ENCODE assay signal across 10 cellular contexts in genomic region chr2:218885981-218886447, GRCh38. TPM values are rescaled to one million over a fixed set of nuclear protein-coding genes. Genes with fewer than 3 reads are reported as not detected.
DNase-seq lines count a peak whose midpoint lies in the region; ATAC-seq and TF ChIP-seq lines count a peak whose summit lies in the region.
"Had no signal": no experiment of that assay in that cellular context is flagged by ENCODE, and none has a peak within 500 bp of the region (broad histone marks: within the 10 kb centered on the region; RNA-seq: fewer than 3 reads in every experiment).

No MANE protein-coding gene starts in this region.

- H3K36me3 ChIP-seq in BLaER1 = no peaks in the 10 kb centered on the region
- H3K36me3 ChIP-seq in gastrocnemius medialis = no peaks in the 10 kb centered on the region

- intact Hi-C loops in gastrocnemius medialis (cut with DNase I; ENCODE audit: low total_unique reads) = no loop called here

- H3K36me3 Mint-ChIP-seq in natural killer cell treated with Interleukin-12 subunit alpha and Interleukin-12 subunit beta and Interleukin-15 and Interleukin-18, amount 100 ng/mL, for 72 hours = no peaks in the 10 kb centered on the region

- H3K4me1 Mint-ChIP-seq in natural killer cell treated with Interleukin-12 subunit alpha and Interleukin-12 subunit beta and Interleukin-15 and Interleukin-18, amount 100 ng/mL, for 72 hours (ENCODE audit: low read depth in 2 of 2) = peaks cover 0 to 5% of the 10 kb centered on the region in 2 donors

- TF ChIP-seq POLR2A in gastrocnemius medialis (IDR thresholded peaks at IDR 0.05) = no peak

- peak; percentile 62 for ATAC-seq in GM19043 (IDR thresholded peaks at IDR 0.05; ENCODE audit: low read depth, unreplicated experiment)
- ATAC-seq in HG02798 (IDR thresholded peaks at IDR 0.05; ENCODE audit: poor library complexity, unreplicated experiment) = peak; percentile 65
- ATAC-seq in gastrocnemius medialis = no peak
- ATAC-seq in natural killer cell treated with Interleukin-12 subunit alpha and Interleukin-12 subunit beta and Interleukin-15 and Interleukin-18, amount 100 ng/mL, for 72 hours = no peak

- H3K4me3 ChIP-seq in BLaER1 = no peak overlapping the region
- no peak overlapping the region for H3K4me3 ChIP-seq in gastrocnemius medialis

- H4K20me1 ChIP-seq in BLaER1 = peaks cover 27% of the 10 kb centered on the region

- H3K4me1 ChIP-seq in BLaER1 (peaks cover 59% of the 10 kb centered on the region), gastrocnemius medialis (no peaks in the 10 kb centered on the region)

- no peaks in the 10 kb centered on the region for H3K9me3 Mint-ChIP-seq in natural killer cell treated with Interleukin-12 subunit alpha and Interleukin-12 subunit beta and Interleukin-15 and Interleukin-18, amount 100 ng/mL, for 72 hours

- H3K27me3 Mint-ChIP-seq in natural killer cell treated with Interleukin-12 subunit alpha and Interleukin-12 subunit beta and Interleukin-15 and Interleukin-18, amount 100 ng/mL, for 72 hours = peaks cover 47 to 57% of the 10 kb centered on the region in 2 donors

- H3K27ac ChIP-seq in BLaER1 (no peak overlapping the region), gastrocnemius medialis (no peak overlapping the region)

- no peak overlapping the region for H3K27ac Mint-ChIP-seq in natural killer cell treated with Interleukin-12 subunit alpha and Interleukin-12 subunit beta and Interleukin-15 and Interleukin-18, amount 100 ng/mL, for 72 hours

- in situ Hi-C loops in gastrocnemius medialis (cut with MboI; ENCODE audit: low sequenced_read_pairs in 4 of 4) = no loop called here

- peak overlapping the region; percentile 68 for H3K4me2 ChIP-seq in BLaER1

- H3K4me3 Mint-ChIP-seq in natural killer cell treated with Interleukin-12 subunit alpha and Interleukin-12 subunit beta and Interleukin-15 and Interleukin-18, amount 100 ng/mL, for 72 hours = no peak overlapping the region

- TF ChIP-seq CTCF in gastrocnemius medialis (IDR thresholded peaks at IDR 0.05 in 4 of 5, conservative IDR thresholded peaks at IDR 0.05 in 1 of 5) = no peak

- H3K27me3 ChIP-seq in BLaER1 (peaks cover 46% of the 10 kb centered on the region), gastrocnemius medialis (peaks cover 17 to 31% (median 22%) of the 10 kb centered on the region in 3 donors)

- DNase-seq in NCI-H526 treated with DMSO at 0.1 percent for 48 hours (lab: John Stamatoyannopoulos, UW) (peak; percentile 88), gastrocnemius medialis (no peak), NCI-H1930 (lab: John Stamatoyannopoulos, UW) (no peak), AG08396 (ENCODE audit: low spot score) (no peak)
- no peak for DNase-seq in natural killer cell treated with Interleukin-12 subunit alpha and Interleukin-12 subunit beta and Interleukin-15 and Interleukin-18, amount 100 ng/mL, for 72 hours (ENCODE audit: low spot score)
- DNase-seq: stimulated activated CD4-positive, alpha-beta T cell treated with anti-CD3 and anti-CD28 coated beads, Interleukin-4, amount 100 ng/mL, for 4 hours had no signal

- H3K9me3 ChIP-seq in BLaER1 (no peaks in the 10 kb centered on the region), gastrocnemius medialis (no peaks in the 10 kb centered on the region)

- no peak overlapping the region for H3K9ac ChIP-seq in BLaER1

RNA-seq across cellular contexts. Expression of gene WNT10A, which starts 5.4 kb away (rescaled TPM):
- total RNA-seq in gastrocnemius medialis = not detected
- total RNA-seq in natural killer cell treated with Interleukin-12 subunit alpha and Interleukin-12 subunit beta and Interleukin-15 and Interleukin-18, amount 100 ng/mL, for 72 hours = not detected
- total RNA-seq: fibroblast of villous mesenchyme had no signal

RNA-seq across cellular contexts. Expression of gene WNT6, which starts 26.4 kb away (rescaled TPM):
- total RNA-seq in gastrocnemius medialis = 1 to 10 TPM in 2 of 4 donors, under 1 TPM in 2; 0.36 to 3.9 (median 2.1) TPM
- not detected for total RNA-seq in natural killer cell treated with Interleukin-12 subunit alpha and Interleukin-12 subunit beta and Interleukin-15 and Interleukin-18, amount 100 ng/mL, for 72 hours
- total RNA-seq: fibroblast of villous mesenchyme had no signal

RNA-seq across cellular contexts. Expression of gene PRKAG3, which starts 54.4 kb away (rescaled TPM):
- total RNA-seq in gastrocnemius medialis = 10 to 100 TPM in 3 of 4 donors, 1 to 10 TPM in 1; 8.3 to 65.4 (median 44.3) TPM
- total RNA-seq in natural killer cell treated with Interleukin-12 subunit alpha and Interleukin-12 subunit beta and Interleukin-15 and Interleukin-18, amount 100 ng/mL, for 72 hours = not detected
- total RNA-seq: fibroblast of villous mesenchyme had no signal

Comparison
In these comparisons a context has a peak if more than half of its experiments do, and no peak if none do; other contexts are left out.
1. ATAC-seq: peak in GM19043 (single experiment) and HG02798 (single experiment); none in gastrocnemius medialis (0 of 2) and natural killer cell treated with Interleukin-12 subunit alpha and Interleukin-12 subunit beta and Interleukin-15 and Interleukin-18, amount 100 ng/mL, for 72 hours (0 of 2).
2. RNA of gene PRKAG3, which starts 54.4 kb away (total RNA-seq): 8.3 to 65.4 TPM in gastrocnemius medialis; not detected in natural killer cell treated with Interleukin-12 subunit alpha and Interleukin-12 subunit beta and Interleukin-15 and Interleukin-18, amount 100 ng/mL, for 72 hours; every median in the first group is over 4 times any median in the second.